ENCODE assay signal across 8 cellular contexts in genomic region chr10:105797234-105797890, GRCh38.
A peak's percentile ranks its signal among the peaks of the same experiment; 100 is the strongest.
DNase-seq lines count a peak whose midpoint lies in the region; ATAC-seq and TF ChIP-seq lines count a peak whose summit lies in the region.

No MANE protein-coding gene starts in this region.

- H3K27me3 Mint-ChIP-seq in activated CD8-positive, alpha-beta T cell treated with anti-CD3 and anti-CD28 coated beads for 36 hours, result no peaks in the 10 kb centered on the region
- H3K27me3 Mint-ChIP-seq in activated CD8-positive, alpha-beta T cell treated with anti-CD3 and anti-CD28 coated beads, Interleukin-2, amount 10 ng/mL, durations not matched to agents 7 days and 5 days (ENCODE audit: low read depth), result no peaks in the 10 kb centered on the region

- CTCF ChIA-PET in activated CD8-positive, alpha-beta T cell treated with anti-CD3 and anti-CD28 coated beads for 36 hours (lab: Charles Lee), result no interaction called here
- CTCF ChIA-PET in activated CD8-positive, alpha-beta T cell treated with anti-CD3 and anti-CD28 coated beads, Interleukin-2, amount 10 ng/mL, durations not matched to agents 7 days and 5 days (lab: Charles Lee), result interaction anchor here (0.5 kb wide), 1 partner anchor 1639 kb away, joined by 3 read pairs; no protein-coding TSS in a partner anchor

- POLR2A ChIA-PET in activated CD8-positive, alpha-beta T cell treated with anti-CD3 and anti-CD28 coated beads for 36 hours (lab: Charles Lee), result no interaction called here
- POLR2A ChIA-PET in activated CD8-positive, alpha-beta T cell treated with anti-CD3 and anti-CD28 coated beads, Interleukin-2, amount 10 ng/mL, durations not matched to agents 7 days and 5 days (lab: Charles Lee), result no interaction called here

- no peak overlapping the region for H3K27ac Mint-ChIP-seq in activated CD8-positive, alpha-beta T cell treated with anti-CD3 and anti-CD28 coated beads for 36 hours
- H3K27ac Mint-ChIP-seq in activated CD8-positive, alpha-beta T cell treated with anti-CD3 and anti-CD28 coated beads, Interleukin-2, amount 10 ng/mL, durations not matched to agents 7 days and 5 days, result no peak overlapping the region

- H3K27ac ChIP-seq in VCaP, result no peak overlapping the region

- intact Hi-C loops in activated CD8-positive, alpha-beta T cell treated with anti-CD3 and anti-CD28 coated beads for 36 hours (cut with micrococcal nuclease), result no loop called here

- ATAC-seq in activated CD8-positive, alpha-beta T cell treated with anti-CD3 and anti-CD28 coated beads for 36 hours, result peak; percentile 49
- no peak for ATAC-seq in activated CD8-positive, alpha-beta T cell treated with anti-CD3 and anti-CD28 coated beads, Interleukin-2, amount 10 ng/mL, durations not matched to agents 7 days and 5 days
- ATAC-seq in HG03575 (IDR thresholded peaks at IDR 0.05; ENCODE audit: extremely low read depth, insufficient number of reproducible peaks, low FRiP score, unreplicated experiment), result peak; percentile 87

- DNase-seq in activated CD8-positive, alpha-beta T cell treated with anti-CD3 and anti-CD28 coated beads for 36 hours, result no peak
- no peak for DNase-seq in activated CD8-positive, alpha-beta T cell treated with anti-CD3 and anti-CD28 coated beads, Interleukin-2, amount 10 ng/mL, durations not matched to agents 7 days and 5 days
- peak; percentile 41 for DNase-seq in iris pigment epithelial cell (ENCODE audit: low read depth)
- DNase-seq in glomerular visceral epithelial cell (ENCODE audit: extremely low spot score), result no peak
- no peak for DNase-seq in ecto neural progenitor cell (ENCODE audit: low spot score)
- DNase-seq in NCI-H2081 treated with DMSO at 0.1 percent for 48 hours (lab: John Stamatoyannopoulos, UW), result no peak

- no peaks in the 10 kb centered on the region for H3K4me1 Mint-ChIP-seq in activated CD8-positive, alpha-beta T cell treated with anti-CD3 and anti-CD28 coated beads for 36 hours (ENCODE audit: low read depth)
- H3K4me1 Mint-ChIP-seq in activated CD8-positive, alpha-beta T cell treated with anti-CD3 and anti-CD28 coated beads, Interleukin-2, amount 10 ng/mL, durations not matched to agents 7 days and 5 days (ENCODE audit: low read depth), result no peaks in the 10 kb centered on the region

- no peaks in the 10 kb centered on the region for H3K9me3 Mint-ChIP-seq in activated CD8-positive, alpha-beta T cell treated with anti-CD3 and anti-CD28 coated beads for 36 hours
- H3K9me3 Mint-ChIP-seq in activated CD8-positive, alpha-beta T cell treated with anti-CD3 and anti-CD28 coated beads, Interleukin-2, amount 10 ng/mL, durations not matched to agents 7 days and 5 days (ENCODE audit: insufficient read depth), result no peaks in the 10 kb centered on the region

- peak; percentile 40 for TF ChIP-seq CTCF in activated CD8-positive, alpha-beta T cell treated with anti-CD3 and anti-CD28 coated beads for 36 hours (IDR thresholded peaks at IDR 0.05)
- peak; percentile 81 for TF ChIP-seq CTCF in VCaP (conservative IDR thresholded peaks at IDR 0.05)

- H3K4me3 Mint-ChIP-seq in activated CD8-positive, alpha-beta T cell treated with anti-CD3 and anti-CD28 coated beads for 36 hours, result no peak overlapping the region
- no peak overlapping the region for H3K4me3 Mint-ChIP-seq in activated CD8-positive, alpha-beta T cell treated with anti-CD3 and anti-CD28 coated beads, Interleukin-2, amount 10 ng/mL, durations not matched to agents 7 days and 5 days

- no peaks in the 10 kb centered on the region for H3K36me3 Mint-ChIP-seq in activated CD8-positive, alpha-beta T cell treated with anti-CD3 and anti-CD28 coated beads for 36 hours (ENCODE audit: low read depth)
- H3K36me3 Mint-ChIP-seq in activated CD8-positive, alpha-beta T cell treated with anti-CD3 and anti-CD28 coated beads, Interleukin-2, amount 10 ng/mL, durations not matched to agents 7 days and 5 days (ENCODE audit: low read depth), result no peaks in the 10 kb centered on the region
